Comparison of ENCODE assay signal across 8 cellular contexts in genomic region chrX:47658301-47658683, GRCh38. TPM values are rescaled to one million over a fixed set of nuclear protein-coding genes. Genes with fewer than 3 reads are reported as not detected.
DNase-seq lines count a peak whose midpoint lies in the region; ATAC-seq and TF ChIP-seq lines count a peak whose summit lies in the region.

No MANE protein-coding gene starts in this region.

- peak overlapping the region; percentile 99 for H3K9ac ChIP-seq in GM23248

- H3K4me3 ChIP-seq in GM23248 (peak overlapping the region; percentile 98), WERI-Rb-1 (ENCODE audit: low read depth, low read length) (peak overlapping the region; percentile 46), foreskin fibroblast (ENCODE audit: low read depth in 1 of 2, low read length in 2 of 2) (peak overlapping the region; percentile 46 to 67), skeletal muscle cell (ENCODE audit: low read depth, low read length) (peak overlapping the region; percentile 54)

- H3K36me3 ChIP-seq in GM23248 (ENCODE audit: low read depth): no peaks in the 10 kb centered on the region
- peaks cover 20% of the 10 kb centered on the region for H3K36me3 ChIP-seq in WERI-Rb-1

- no peak for DNase-seq in GM23248
- no peak for DNase-seq in WERI-Rb-1
- no peak for DNase-seq in foreskin fibroblast
- no peak for DNase-seq in skeletal muscle cell (ENCODE audit: low read depth)
- DNase-seq in erythroblast (lab: John Stamatoyannopoulos, UW): no peak
- no peak for DNase-seq in activated effector memory CD4-positive, alpha-beta T cell treated with Interleukin-2 at 50 U/mL for 16 hours
- DNase-seq in RPMI8226: no peak

- H4K20me1 ChIP-seq in GM23248 (ENCODE audit: insufficient read depth): no peaks in the 10 kb centered on the region

- peak overlapping the region; percentile 81 for H3K4me2 ChIP-seq in GM23248 (ENCODE audit: unreplicated experiment)

- H3K9me2 ChIP-seq in GM23248 (ENCODE audit: insufficient read depth): no peaks in the 10 kb centered on the region

- peak overlapping the region; percentile 84 for H2AFZ ChIP-seq in GM23248

- peaks cover 19% of the 10 kb centered on the region for H3K79me2 ChIP-seq in GM23248 (ENCODE audit: insufficient read depth)

- no peak for TF ChIP-seq POLR2A in erythroblast (IDR thresholded peaks at IDR 0.05; ENCODE audit: low read length)

- WGBS in GM23248 (ENCODE audit: low coverage in 1 of 2, low lambda C conversion rate in 2 of 2, missing lambda C conversion rate in 2 of 2), 2 experiments: 1% methylated on average over 12 to 13 of the region's 13 CpGs

- no peaks in the 10 kb centered on the region for H3K27me3 ChIP-seq in GM23248 (replicated peaks; ENCODE audit: insufficient read depth)
- H3K27me3 ChIP-seq in WERI-Rb-1 (ENCODE audit: insufficient read depth, low read depth, severe bottlenecking): peaks cover 8% of the 10 kb centered on the region

- peaks cover 26% of the 10 kb centered on the region for H3K4me1 ChIP-seq in GM23248 (ENCODE audit: insufficient read depth)

- H3K9me3 ChIP-seq in GM23248 (ENCODE audit: low read depth) (no peaks in the 10 kb centered on the region), WERI-Rb-1 (ENCODE audit: severe bottlenecking) (no peaks in the 10 kb centered on the region)

- peaks cover 17% of the 10 kb centered on the region; the same call in 1 of the 2 replicates for H3F3A ChIP-seq in GM23248 (ENCODE audit: insufficient read depth)

- no peak for ATAC-seq in GM21825 (IDR thresholded peaks at IDR 0.05; ENCODE audit: unreplicated experiment)

- in situ Hi-C loops in GM23248 (cut with MboI): no loop called here

- H3K27ac ChIP-seq in GM23248 (peak overlapping the region; percentile 100), WERI-Rb-1 (peak overlapping the region; percentile 96)

- TF ChIP-seq CTCF in WERI-Rb-1 (IDR thresholded peaks at IDR 0.05; ENCODE audit: low read depth, low read length): no peak
- TF ChIP-seq CTCF in foreskin fibroblast (IDR thresholded peaks at IDR 0.05; ENCODE audit: low read depth, low read length): no peak

RNA-seq across cellular contexts. Expression of gene UXT, which starts 0.7 kb away (rescaled TPM):
- 130 and 133 TPM in 2 replicates for total RNA-seq in GM23248 (2014; rRNA removed; shearing (Covaris generic))
- polyA plus RNA-seq in GM23248 (2016; fragmentation: Nextera tagmentation; extraction: Ambion mirVana): 158 and 160 TPM in 2 replicates

RNA-seq across cellular contexts. Expression of gene ELK1, which starts 7.9 kb away (rescaled TPM):
- 35.3 and 46.6 TPM in 2 replicates for total RNA-seq in GM23248 (2014; rRNA removed; shearing (Covaris generic))
- polyA plus RNA-seq in GM23248 (2016; fragmentation: Nextera tagmentation; extraction: Ambion mirVana): 47.7 and 49.5 TPM in 2 replicates

RNA-seq across cellular contexts. Expression of gene CFP, which starts 28.6 kb away (rescaled TPM):
- 1.4 TPM in 1 of 2 replicates, not detected in the other for total RNA-seq in GM23248 (2014; rRNA removed; shearing (Covaris generic))
- polyA plus RNA-seq in GM23248 (2016; fragmentation: Nextera tagmentation; extraction: Ambion mirVana): 0.15 TPM in 1 of 2 replicates, not detected in the other

RNA-seq across cellular contexts. Expression of gene SYN1, which starts 38.6 kb away (rescaled TPM):
- not detected in 2 replicates for total RNA-seq in GM23248 (2014; rRNA removed; shearing (Covaris generic))
- 0.32 and 0.34 TPM in 2 replicates for polyA plus RNA-seq in GM23248 (2016; fragmentation: Nextera tagmentation; extraction: Ambion mirVana)

Comparison
In these comparisons a context has a peak if more than half of its experiments do, and no peak if none do; other contexts are left out.
1. H3K4me3 ChIP-seq: peak in every context shown above with its lines; median percentile 98 in GM23248; 56 in foreskin fibroblast; 54 in skeletal muscle cell; 46 in WERI-Rb-1.